In genomic region chr19:18364826-18365528, GRCh38 we compare ENCODE assay signal across 1 cellular context.
TF ChIP-seq lines count a peak whose summit lies in the region.

No MANE protein-coding gene starts in this region.

TF ChIP-seq in HepG2, 621 proteins besides CTCF, POLR2A, EP300 and RAD21 (continued from another document and continues in another):
- TF ChIP-seq ISL2 (CRISPR knock-in tag; IDR thresholded peaks at IDR 0.05) (peak; percentile 83), TMF1 (CRISPR knock-in tag; IDR thresholded peaks at IDR 0.05; ENCODE audit: low read depth) (no peak), RFX5 (IDR thresholded peaks at IDR 0.05; ENCODE audit: low read depth, low read length) (0 out of 2 replicates have a peak, but pooled peaks have one; percentile 32), ZNF225 (CRISPR knock-in tag; IDR thresholded peaks at IDR 0.05) (no peak), ZNF503 (CRISPR knock-in tag; IDR thresholded peaks at IDR 0.05) (peak; percentile 64; the same call in 1 of the 2 replicates), ZNF660 (CRISPR knock-in tag; IDR thresholded peaks at IDR 0.05; ENCODE audit: borderline replicate concordance, low read depth) (no peak), ZNF280B (CRISPR knock-in tag; IDR thresholded peaks at IDR 0.05; ENCODE audit: borderline replicate concordance) (no peak), TBL1XR1 (IDR thresholded peaks at IDR 0.05; ENCODE audit: borderline replicate concordance, low read length, partially characterized antibody) (peak; percentile 88), SALL1 (CRISPR knock-in tag; IDR thresholded peaks at IDR 0.05) (peak; percentile 61; the same call in 1 of the 2 replicates), ZNF30 (CRISPR knock-in tag; IDR thresholded peaks at IDR 0.05) (no peak), TRAFD1 (CRISPR knock-in tag; IDR thresholded peaks at IDR 0.05; ENCODE audit: borderline replicate concordance) (no peak), ZNF354B (CRISPR knock-in tag; IDR thresholded peaks at IDR 0.05) (0 out of 2 replicates have a peak, but pooled peaks have one; percentile 33), LCORL (IDR thresholded peaks at IDR 0.05) (0 out of 2 replicates have a peak, but pooled peaks have one; percentile 13), LCORL (CRISPR knock-in tag; IDR thresholded peaks at IDR 0.05) (peak; percentile 90), EEA1 (CRISPR knock-in tag; IDR thresholded peaks at IDR 0.05; ENCODE audit: borderline replicate concordance) (no peak), ZHX1 (CRISPR knock-in tag; IDR thresholded peaks at IDR 0.05; ENCODE audit: low read depth) (peak; percentile 43; the same call in 1 of the 2 replicates), RBFOX2 (IDR thresholded peaks at IDR 0.05; ENCODE audit: low read depth, low read length) (peak; percentile 13; the same call in 1 of the 2 replicates), ZSCAN20 (CRISPR knock-in tag; IDR thresholded peaks at IDR 0.05; ENCODE audit: borderline replicate concordance) (no peak), NFKBIZ (CRISPR knock-in tag; IDR thresholded peaks at IDR 0.05) (peak; percentile 85), SMAD1 (CRISPR knock-in tag; IDR thresholded peaks at IDR 0.05; ENCODE audit: borderline replicate concordance, low read depth) (no peak), HOXA5 (CRISPR knock-in tag; IDR thresholded peaks at IDR 0.05) (no peak; the same call in 1 of the 2 replicates), ZNF746 (CRISPR knock-in tag; IDR thresholded peaks at IDR 0.05) (peak; percentile 86), MIXL1 (CRISPR knock-in tag; IDR thresholded peaks at IDR 0.05) (peak; percentile 58; the same call in 1 of the 2 replicates), ZFP37 (CRISPR knock-in tag; IDR thresholded peaks at IDR 0.05; ENCODE audit: borderline replicate concordance) (0 out of 2 replicates have a peak, but pooled peaks have one; percentile 41), PLRG1 (conservative IDR thresholded peaks at IDR 0.05) (no peak), ZNF790 (CRISPR knock-in tag; IDR thresholded peaks at IDR 0.05; ENCODE audit: borderline replicate concordance) (no peak), ZNF232 (CRISPR knock-in tag; IDR thresholded peaks at IDR 0.05; ENCODE audit: borderline replicate concordance) (no peak; the same call in 1 of the 2 replicates), PRDM10 (CRISPR knock-in tag; IDR thresholded peaks at IDR 0.05; ENCODE audit: low read depth) (peak; percentile 23; the same call in 1 of the 2 replicates), FOXC1 (CRISPR knock-in tag; IDR thresholded peaks at IDR 0.05; ENCODE audit: borderline replicate concordance) (no peak), HNF4A (CRISPR knock-in tag; IDR thresholded peaks at IDR 0.05) (peak; percentile 73), ZMYM3 (CRISPR knock-in tag; IDR thresholded peaks at IDR 0.05) (peak; percentile 83), ISX (CRISPR knock-in tag; conservative IDR thresholded peaks at IDR 0.05) (no peak), MXD4 (CRISPR knock-in tag; IDR thresholded peaks at IDR 0.05) (0 out of 2 replicates have a peak, but pooled peaks have one; percentile 46), SMAD3 (CRISPR knock-in tag; IDR thresholded peaks at IDR 0.05) (peak; percentile 76; the same call in 1 of the 2 replicates), ZBTB7A (CRISPR knock-in tag; IDR thresholded peaks at IDR 0.05) (peak; percentile 70; the same call in 1 of the 2 replicates), IRF2 (CRISPR knock-in tag; IDR thresholded peaks at IDR 0.05) (peak; percentile 61; the same call in 1 of the 2 replicates), THRA (CRISPR knock-in tag; IDR thresholded peaks at IDR 0.05; ENCODE audit: borderline replicate concordance) (peak; percentile 95), CHD2 (IDR thresholded peaks at IDR 0.05; ENCODE audit: low read depth, low read length) (no peak), FOXA1 (IDR thresholded peaks at IDR 0.05) (no peak), FOXA1 (CRISPR knock-in tag; IDR thresholded peaks at IDR 0.05) (no peak), ZNF792 (CRISPR knock-in tag; IDR thresholded peaks at IDR 0.05) (peak; percentile 76), SKI (IDR thresholded peaks at IDR 0.05; ENCODE audit: partially characterized antibody) (peak; percentile 88), ZNF501 (CRISPR knock-in tag; IDR thresholded peaks at IDR 0.05) (peak; percentile 78), SMARCC2 (IDR thresholded peaks at IDR 0.05) (no peak), MAX (IDR thresholded peaks at IDR 0.05) (peak; percentile 39; the same call in 1 of the 2 replicates), ATAD3A (CRISPR knock-in tag; IDR thresholded peaks at IDR 0.05) (no peak), ZFP90 (CRISPR knock-in tag; IDR thresholded peaks at IDR 0.05; ENCODE audit: borderline replicate concordance) (0 out of 2 replicates have a peak, but pooled peaks have one; percentile 62), PAX8 (CRISPR knock-in tag; IDR thresholded peaks at IDR 0.05; ENCODE audit: borderline replicate concordance) (no peak), SNAI1 (CRISPR knock-in tag; IDR thresholded peaks at IDR 0.05; ENCODE audit: borderline replicate concordance) (0 out of 2 replicates have a peak, but pooled peaks have one; percentile 47), ARNT (IDR thresholded peaks at IDR 0.05) (no peak), FOXJ3 (CRISPR knock-in tag; IDR thresholded peaks at IDR 0.05; ENCODE audit: borderline replicate concordance) (peak; percentile 80), ZNF770 (CRISPR knock-in tag; IDR thresholded peaks at IDR 0.05) (peak; percentile 100)
